In genomic region chr3:48685603-48686511, GRCh38 we compare ENCODE assay signal across 8 cellular contexts. TPM values are rescaled to one million over a fixed set of nuclear protein-coding genes. Genes with fewer than 3 reads are reported as not detected.
A peak's percentile ranks its signal among the peaks of the same experiment; 100 is the strongest.
DNase-seq lines count a peak whose midpoint lies in the region; ATAC-seq and TF ChIP-seq lines count a peak whose summit lies in the region.

TSS of gene NCKIPSD (minus strand) at chr3:48685915. CDS start at chr3:48685807, 108 bp downstream.

- peaks cover 3 to 22% (median 16%) of the 10 kb centered on the region in 3 donors for H3K4me1 Mint-ChIP-seq in IgD-negative memory B cell
- H3K4me1 Mint-ChIP-seq in activated T-helper 1 cell treated with anti-CD3 and anti-CD28 coated beads, Interleukin-12 subunit alpha, Interleukin-12 subunit beta, Interleukin-2, Interleukin-4 antibody, amounts not matched to agents 30 ng/mL and 10 ng/mL and 1 ng/mL, durations not matched to agents 14 hours and 24 hours and 36 hours (ENCODE audit: low read depth): peaks cover 38% of the 10 kb centered on the region
- peaks cover 21 to 39% (median 28%) of the 10 kb centered on the region in 4 donors for H3K4me1 Mint-ChIP-seq in naive thymus-derived CD8-positive, alpha-beta T cell

- H4K20me1 ChIP-seq in fibroblast of lung (ENCODE audit: control insufficient read depth, extremely low read depth, insufficient read depth, low read length): no peaks in the 10 kb centered on the region

- peak within 1 kb of the TSS; percentile 78 to 89 (median 84) for H3K4me3 ChIP-seq in fibroblast of lung (replicated peaks in 1 of 4; ENCODE audit: control extremely low read depth in 1 of 4, insufficient read depth in 1 of 4, low read depth in 3 of 4, low read length in 4 of 4)

- H3K9me3 Mint-ChIP-seq in IgD-negative memory B cell: no peaks in the 10 kb centered on the region
- no peaks in the 10 kb centered on the region for H3K9me3 Mint-ChIP-seq in activated T-helper 1 cell treated with anti-CD3 and anti-CD28 coated beads, Interleukin-12 subunit alpha, Interleukin-12 subunit beta, Interleukin-2, Interleukin-4 antibody, amounts not matched to agents 30 ng/mL and 10 ng/mL and 1 ng/mL, durations not matched to agents 14 hours and 24 hours and 36 hours
- no peaks in the 10 kb centered on the region for H3K9me3 Mint-ChIP-seq in naive thymus-derived CD8-positive, alpha-beta T cell

- DNase-seq in DMS79 treated with DMSO at 0.1 percent for 48 hours (lab: John Stamatoyannopoulos, UW) (peak; percentile 43), RPMI8226 (peak; percentile 94), fibroblast of lung (ENCODE audit: low read depth in 2 of 2) (peak; percentile 71 to 76)
- DNase-seq in activated T-helper 1 cell treated with anti-CD3 and anti-CD28 coated beads, Interleukin-12 subunit alpha, Interleukin-12 subunit beta, Interleukin-2, Interleukin-4 antibody, amounts not matched to agents 30 ng/mL and 10 ng/mL and 1 ng/mL, durations not matched to agents 14 hours and 24 hours and 36 hours (ENCODE audit: low spot score): peak; percentile 85
- peak; percentile 78 to 97 (median 92) for DNase-seq in naive thymus-derived CD8-positive, alpha-beta T cell
- peak; percentile 78 for DNase-seq in stimulated activated naive CD4-positive, alpha-beta T cell treated with Interleukin-2 at 50 U/mL for 16 hours (lab: John Stamatoyannopoulos, UW)

- peaks cover 1% of the 10 kb centered on the region for H3K36me3 Mint-ChIP-seq in IgD-negative memory B cell
- peaks cover 25% of the 10 kb centered on the region for H3K36me3 Mint-ChIP-seq in activated T-helper 1 cell treated with anti-CD3 and anti-CD28 coated beads, Interleukin-12 subunit alpha, Interleukin-12 subunit beta, Interleukin-2, Interleukin-4 antibody, amounts not matched to agents 30 ng/mL and 10 ng/mL and 1 ng/mL, durations not matched to agents 14 hours and 24 hours and 36 hours (ENCODE audit: low read depth)
- peaks cover 0 to 45% (median 7%) of the 10 kb centered on the region in 3 donors for H3K36me3 Mint-ChIP-seq in naive thymus-derived CD8-positive, alpha-beta T cell

- POLR2A ChIA-PET in naive thymus-derived CD8-positive, alpha-beta T cell (lab: Charles Lee): interaction anchor here (0.6 to 1.0 kb wide), 3 partner anchors 10 to 408 kb away, joined by 3 to 7 read pairs (median 3); no protein-coding TSS in a partner anchor

- no peaks in the 10 kb centered on the region for H3K27me3 Mint-ChIP-seq in IgD-negative memory B cell
- H3K27me3 Mint-ChIP-seq in activated T-helper 1 cell treated with anti-CD3 and anti-CD28 coated beads, Interleukin-12 subunit alpha, Interleukin-12 subunit beta, Interleukin-2, Interleukin-4 antibody, amounts not matched to agents 30 ng/mL and 10 ng/mL and 1 ng/mL, durations not matched to agents 14 hours and 24 hours and 36 hours (ENCODE audit: insufficient read depth): no peaks in the 10 kb centered on the region
- H3K27me3 Mint-ChIP-seq in naive thymus-derived CD8-positive, alpha-beta T cell: no peaks in the 10 kb centered on the region

- no peaks in the 10 kb centered on the region for H3K9me3 ChIP-seq in fibroblast of lung (ENCODE audit: control insufficient read depth, insufficient read depth, low read depth, low read length)

- peak within 1 kb of the TSS; percentile 84 to 91 (median 90) for H3K27ac Mint-ChIP-seq in IgD-negative memory B cell
- peak within 1 kb of the TSS; percentile 95 for H3K27ac Mint-ChIP-seq in activated T-helper 1 cell treated with anti-CD3 and anti-CD28 coated beads, Interleukin-12 subunit alpha, Interleukin-12 subunit beta, Interleukin-2, Interleukin-4 antibody, amounts not matched to agents 30 ng/mL and 10 ng/mL and 1 ng/mL, durations not matched to agents 14 hours and 24 hours and 36 hours
- peak within 1 kb of the TSS; percentile 71 to 94 (median 92) for H3K27ac Mint-ChIP-seq in naive thymus-derived CD8-positive, alpha-beta T cell

- peak within 1 kb of the TSS; percentile 54 for H3K27ac ChIP-seq in fibroblast of lung (ENCODE audit: insufficient read depth, low read length)

- peak within 1 kb of the TSS; percentile 78 for H3K9ac ChIP-seq in fibroblast of lung (ENCODE audit: insufficient read depth, low read length)

- intact Hi-C loops in activated T-helper 1 cell treated with anti-CD3 and anti-CD28 coated beads, Interleukin-12 subunit alpha, Interleukin-12 subunit beta, Interleukin-2, Interleukin-4 antibody, amounts not matched to agents 30 ng/mL and 10 ng/mL and 1 ng/mL, durations not matched to agents 14 hours and 24 hours and 36 hours (cut with micrococcal nuclease): loop anchor here (1.0 to 10.0 kb wide), 7 partner anchors 22 to 409 kb away; partner anchors contain the start of genes IP6K2, PFKFB4, QRICH1 and UQCRC1

- H3K4me3 Mint-ChIP-seq in IgD-negative memory B cell: peak within 1 kb of the TSS; percentile 84 to 98 (median 91)
- H3K4me3 Mint-ChIP-seq in activated T-helper 1 cell treated with anti-CD3 and anti-CD28 coated beads, Interleukin-12 subunit alpha, Interleukin-12 subunit beta, Interleukin-2, Interleukin-4 antibody, amounts not matched to agents 30 ng/mL and 10 ng/mL and 1 ng/mL, durations not matched to agents 14 hours and 24 hours and 36 hours: peak within 1 kb of the TSS; percentile 97
- H3K4me3 Mint-ChIP-seq in naive thymus-derived CD8-positive, alpha-beta T cell: peak within 1 kb of the TSS; percentile 87 to 98 (median 93)

- H3K79me2 ChIP-seq in fibroblast of lung (ENCODE audit: control insufficient read depth, insufficient read depth, low read length): peaks cover 14% of the 10 kb centered on the region

- H2AFZ ChIP-seq in fibroblast of lung (ENCODE audit: low read length): peak within 1 kb of the TSS; percentile 89

- peaks cover 37% of the 10 kb centered on the region for H3K36me3 ChIP-seq in fibroblast of lung (ENCODE audit: control insufficient read depth, insufficient read depth, low read length)

- peak; percentile 68 for ATAC-seq in GM21528 (IDR thresholded peaks at IDR 0.05; ENCODE audit: low FRiP score, unreplicated experiment)
- ATAC-seq in naive thymus-derived CD8-positive, alpha-beta T cell: peak; percentile 85 to 87

- peaks cover 19% of the 10 kb centered on the region for H3K4me1 ChIP-seq in fibroblast of lung (ENCODE audit: control insufficient read depth, extremely low read depth, insufficient read depth, low read length)

- H3K27me3 ChIP-seq in fibroblast of lung (ENCODE audit: control insufficient read depth, insufficient read depth, low read length): no peaks in the 10 kb centered on the region

- peak; percentile 64 to 65 for TF ChIP-seq CTCF in fibroblast of lung (conservative IDR thresholded peaks at IDR 0.05 in 1 of 2, IDR thresholded peaks at IDR 0.05 in 1 of 2; ENCODE audit: low read depth in 1 of 2, low read length in 2 of 2)

- peak within 1 kb of the TSS; percentile 97 for H3K4me2 ChIP-seq in fibroblast of lung (ENCODE audit: extremely low read depth, insufficient read depth, low read length)

RNA-seq across cellular contexts. Expression of gene NCKIPSD, which starts in this region (rescaled TPM):
- 17.2 TPM for polyA plus RNA-seq in IgD-negative memory B cell
- total RNA-seq in activated T-helper 1 cell treated with anti-CD3 and anti-CD28 coated beads, Interleukin-12 subunit alpha, Interleukin-12 subunit beta, Interleukin-2, Interleukin-4 antibody, amounts not matched to agents 30 ng/mL and 10 ng/mL and 1 ng/mL, durations not matched to agents 14 hours and 24 hours and 36 hours: 40.8 and 45.5 TPM in 2 replicates
- 15.4 and 23.3 TPM in 2 replicates for total RNA-seq in fibroblast of lung
- polyA plus RNA-seq in fibroblast of lung: 14.6 and 19.6 TPM in 2 replicates
- 18.7 and 23.3 TPM in 2 replicates for polyA plus RNA-seq in fibroblast of lung (2012)
- polyA minus RNA-seq in fibroblast of lung (ENCODE audit: low replicate concordance): 56.2 and 67.3 TPM in 2 replicates
- total RNA-seq in naive thymus-derived CD8-positive, alpha-beta T cell: 10 to 100 TPM; 18.1 to 18.7 TPM
- polyA plus RNA-seq in naive thymus-derived CD8-positive, alpha-beta T cell: 10 to 100 TPM in 1 of 3 donors, 1 to 10 TPM in 2; 8.1 to 14.2 (median 8.5) TPM

Comparison
In these comparisons a context has a peak if more than half of its experiments do, and no peak if none do; other contexts are left out.
1. Peak in every context shown above with its lines: DNase-seq, ATAC-seq, H3K4me3 ChIP-seq and H3K27ac ChIP-seq.
2. DNase-seq: peak in every context shown above with its lines; median percentile 94 in RPMI8226; 92 in naive thymus-derived CD8-positive, alpha-beta T cell; 85 in activated T-helper 1 cell treated with anti-CD3 and anti-CD28 coated beads, Interleukin-12 subunit alpha, Interleukin-12 subunit beta, Interleukin-2, Interleukin-4 antibody, amounts not matched to agents 30 ng/mL and 10 ng/mL and 1 ng/mL, durations not matched to agents 14 hours and 24 hours and 36 hours; 78 in stimulated activated naive CD4-positive, alpha-beta T cell treated with Interleukin-2 at 50 U/mL for 16 hours; 74 in fibroblast of lung; 43 in DMS79 treated with DMSO at 0.1 percent for 48 hours.